ENCODE assay signal across 21 cellular contexts in the genomic region with DNA sequence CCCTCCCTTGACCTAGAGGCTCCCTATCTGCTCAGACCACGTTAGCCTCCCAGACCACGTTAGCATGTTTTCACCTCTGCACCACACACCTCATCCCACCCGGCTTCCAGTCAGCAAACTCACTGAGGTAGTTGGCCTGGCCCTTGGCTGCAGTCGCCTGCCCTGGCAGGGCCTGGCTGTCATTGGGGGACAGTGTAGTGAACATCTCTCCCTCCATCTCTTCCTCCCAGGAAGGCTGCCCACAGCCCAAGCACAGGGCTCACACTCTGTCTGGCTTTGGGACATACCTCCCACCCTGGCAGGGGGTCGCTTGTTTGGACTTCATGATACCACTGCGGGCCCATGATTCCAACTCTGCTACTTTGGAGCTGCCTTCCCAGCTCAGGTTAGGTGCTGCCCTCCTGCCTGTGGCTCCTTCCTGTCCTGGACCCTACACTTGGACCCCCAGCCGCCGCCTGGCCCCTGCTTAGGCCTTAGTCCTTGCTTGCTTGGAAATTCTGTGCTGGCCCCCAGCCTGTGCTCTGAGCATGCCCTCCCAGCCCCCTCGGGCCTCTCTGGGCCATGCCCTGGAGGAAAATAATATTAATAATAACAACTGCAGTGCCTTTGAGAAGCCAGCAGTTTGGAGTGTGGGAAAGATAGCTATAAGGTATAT.
"Had no signal": no experiment of that assay in that cellular context is flagged by ENCODE, and none has a peak within 500 bp of the region (broad histone marks: within the 10 kb centered on the region; RNA-seq: fewer than 3 reads in every experiment).

No MANE protein-coding gene starts in this region.

- H3K27ac ChIP-seq: uterus had no signal

- H3K4me3 ChIP-seq: esophagus squamous epithelium, gastroesophageal sphincter, heart right ventricle, lung, uterus had no signal

- H3K4me1 Mint-ChIP-seq: central memory CD8-positive, alpha-beta T cell; stimulated activated naive B cell treated with anti-CD40 and anti-IgM and Interleukin-4, amounts not matched to agents 10 μg/mL and 1 μg/mL and 100 μg/mL, for 72 hours had no signal

- H3K27me3 ChIP-seq: esophagus squamous epithelium, gastroesophageal sphincter, heart right ventricle, uterus had no signal

- H3K9me3 ChIP-seq: esophagus squamous epithelium, gastroesophageal sphincter, heart right ventricle, uterus had no signal

- H3K36me3 Mint-ChIP-seq: activated naive CD8-positive, alpha-beta T cell; stimulated activated naive B cell treated with anti-CD40 and anti-IgM and Interleukin-4, amounts not matched to agents 10 μg/mL and 1 μg/mL and 100 μg/mL, for 72 hours; WTC11 had no signal

- DNase-seq: activated T-cell treated with anti-CD3 and anti-CD28 coated beads, Interleukin-2, amount 50 U/mL, for 1 hour; esophagus squamous epithelium; heart right ventricle; kidney; midbrain; nucleus accumbens; posterior cingulate gyrus; stimulated activated CD4-positive, alpha-beta T cell treated with anti-CD3 and anti-CD28 coated beads, Interleukin-2, amount 100 ng/mL, for 48 hours; stimulated activated CD8-positive, alpha-beta memory T cell treated with anti-CD3 and anti-CD28 coated beads, Interleukin-4, amount 100 ng/mL, for 48 hours; stimulated activated naive B cell treated with anti-CD40 and anti-IgM and Interleukin-4, amounts not matched to agents 10 μg/mL and 1 μg/mL and 100 μg/mL, for 72 hours; T1000; uterus had no signal

- H3K4me3 Mint-ChIP-seq: activated naive CD8-positive, alpha-beta T cell; central memory CD8-positive, alpha-beta T cell; stimulated activated naive B cell treated with anti-CD40 and anti-IgM and Interleukin-4, amounts not matched to agents 10 μg/mL and 1 μg/mL and 100 μg/mL, for 72 hours; T-helper 1 cell treated with Interleukin-12 subunit alpha and Interleukin-12 subunit beta and Interleukin-4 antibody, amounts not matched to agents 30 μg/mL and 1 μg/mL, for 36 hours; WTC11 had no signal

- H3K27ac Mint-ChIP-seq: activated naive CD8-positive, alpha-beta T cell; stimulated activated naive B cell treated with anti-CD40 and anti-IgM and Interleukin-4, amounts not matched to agents 10 μg/mL and 1 μg/mL and 100 μg/mL, for 72 hours; T-helper 1 cell treated with Interleukin-12 subunit alpha and Interleukin-12 subunit beta and Interleukin-4 antibody, amounts not matched to agents 30 μg/mL and 1 μg/mL, for 36 hours; WTC11 had no signal

- FAIRE-seq: astrocyte, colon, kidney had no signal

- ATAC-seq: gastroesophageal sphincter; heart right ventricle; stimulated activated naive B cell treated with anti-CD40 and anti-IgM and Interleukin-4, amounts not matched to agents 10 μg/mL and 1 μg/mL and 100 μg/mL, for 72 hours; WTC11 had no signal

- H3K27me3 Mint-ChIP-seq: activated naive CD8-positive, alpha-beta T cell; stimulated activated naive B cell treated with anti-CD40 and anti-IgM and Interleukin-4, amounts not matched to agents 10 μg/mL and 1 μg/mL and 100 μg/mL, for 72 hours had no signal

- H3K36me3 ChIP-seq: esophagus squamous epithelium, gastroesophageal sphincter, heart right ventricle, uterus had no signal

- H3K9me3 Mint-ChIP-seq: central memory CD8-positive, alpha-beta T cell; nephron; stimulated activated naive B cell treated with anti-CD40 and anti-IgM and Interleukin-4, amounts not matched to agents 10 μg/mL and 1 μg/mL and 100 μg/mL, for 72 hours; T-helper 1 cell treated with Interleukin-12 subunit alpha and Interleukin-12 subunit beta and Interleukin-4 antibody, amounts not matched to agents 30 μg/mL and 1 μg/mL, for 36 hours; WTC11 had no signal
